8 cellular contexts compared by ENCODE assay signal in the genomic region with DNA sequence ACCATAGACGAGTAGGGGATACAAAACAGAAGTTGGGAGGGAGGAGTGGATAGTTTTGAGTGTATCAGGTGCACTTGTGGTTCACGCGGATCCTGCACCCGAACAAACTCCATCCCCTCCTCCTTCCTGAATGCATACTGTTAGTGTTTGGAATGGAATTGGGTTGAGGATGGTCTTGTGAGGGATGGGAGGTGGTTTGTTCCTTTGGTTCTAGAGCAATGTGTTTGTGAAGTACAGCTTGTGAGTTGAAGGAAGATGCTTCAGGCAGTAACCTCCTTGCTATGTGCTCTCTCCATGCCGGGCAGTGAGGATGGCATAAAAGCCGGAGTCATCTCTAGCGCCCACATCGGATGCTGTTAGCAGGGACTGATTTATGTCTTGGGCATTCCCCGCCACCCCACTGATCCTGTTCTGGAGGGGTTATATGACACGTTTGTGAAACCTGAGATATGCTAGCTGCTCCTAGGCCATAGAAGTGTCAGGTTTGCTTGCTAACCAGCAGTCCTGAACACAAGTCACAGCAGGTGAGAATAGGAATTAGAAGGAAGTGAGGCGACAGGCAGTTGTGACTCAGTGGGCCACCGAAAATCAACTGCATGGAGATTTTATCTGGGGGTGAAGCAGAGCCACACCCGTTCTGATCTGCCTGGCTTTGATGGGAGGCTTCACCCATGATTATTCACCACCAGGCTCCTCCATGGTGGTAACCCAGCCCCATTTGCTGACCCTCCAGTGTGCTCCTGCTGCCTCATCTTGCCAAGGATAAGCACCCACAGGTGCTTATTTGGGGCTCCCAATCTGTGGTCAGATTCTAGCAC. TPM values are rescaled to one million over a fixed set of nuclear protein-coding genes. Genes with fewer than 3 reads are reported as not detected.
DNase-seq lines count a peak whose midpoint lies in the region; ATAC-seq lines count a peak whose summit lies in the region.

No MANE protein-coding gene starts in this region.

- peaks cover 10% of the 10 kb centered on the region for H3K27me3 ChIP-seq in H7 (ENCODE audit: control insufficient read depth, insufficient read depth, low read length)
- H3K27me3 ChIP-seq in iPS DF 6.9 (ENCODE audit: control insufficient read depth, insufficient read depth, low read length), result no peaks in the 10 kb centered on the region

- H3K27ac ChIP-seq in iPS DF 6.9 (ENCODE audit: low read length), result no peak overlapping the region

- peak; percentile 68 for DNase-seq in H7
- peak; percentile 68 for DNase-seq in NCI-H748 (lab: John Stamatoyannopoulos, UW; ENCODE audit: unreplicated experiment)
- DNase-seq in activated naive CD4-positive, alpha-beta T cell treated with Interleukin-2 at 50 U/mL for 16 hours, result peak; percentile 78
- DNase-seq in iPS DF 6.9 (ENCODE audit: low read depth, low spot score), result no peak
- DNase-seq in stimulated activated CD4-positive, alpha-beta T cell treated with anti-CD3 and anti-CD28 coated beads, Interleukin-12 subunit alpha, Interleukin-12 subunit beta, amount 100 ng/mL, for 24 hours (ENCODE audit: low read depth in 2 of 2), result peak; percentile 47 to 68
- DNase-seq in SIG-M5 treated with dmso at 0.1 percent for 504 hours (lab: John Stamatoyannopoulos, UW; ENCODE audit: unreplicated experiment), result no peak
- no peak for DNase-seq in H4 (ENCODE audit: low spot score)

- H3K9me3 ChIP-seq in iPS DF 6.9 (ENCODE audit: control insufficient read depth, insufficient read depth, low read length), result no peaks in the 10 kb centered on the region

- H3K4me3 ChIP-seq in H7 (ENCODE audit: insufficient read depth, low read depth, low read length), result peak overlapping the region; percentile 90
- peak overlapping the region; percentile 90 for H3K4me3 ChIP-seq in iPS DF 6.9 (ENCODE audit: low read length)

- WGBS in iPS DF 6.9 (ENCODE audit: insufficient coverage, insufficient read length), result no CpG with 5 or more reads among the region's 13 CpGs

- no peak for ATAC-seq in HG02885 (IDR thresholded peaks at IDR 0.05; ENCODE audit: poor library complexity, unreplicated experiment)

- peaks cover 4% of the 10 kb centered on the region for H3K4me1 ChIP-seq in iPS DF 6.9 (ENCODE audit: control insufficient read depth, insufficient read depth, low read length)

- H3K36me3 ChIP-seq in H7 (replicated peaks; ENCODE audit: control insufficient read depth, insufficient read depth, low read length) (no peaks in the 10 kb centered on the region; the same call in 1 of the 2 replicates), iPS DF 6.9 (ENCODE audit: control insufficient read depth, insufficient read depth, low read length) (no peaks in the 10 kb centered on the region)

RNA-seq across cellular contexts. Expression of gene BCR, which starts 2.2 kb away (rescaled TPM):
- 84.7 and 89.1 TPM in 2 replicates for total RNA-seq in H7 (2014; rRNA removed; shearing (Covaris generic))
- 8.4 and 10.1 TPM in 2 replicates for total RNA-seq in H4 (2014; rRNA removed; shearing (Covaris generic))

RNA-seq across cellular contexts. Expression of gene RAB36, which starts 37.2 kb away (rescaled TPM):
- 0.81 and 1.7 TPM in 2 replicates for total RNA-seq in H7 (2014; rRNA removed; shearing (Covaris generic))
- 3.0 and 3.7 TPM in 2 replicates for total RNA-seq in H4 (2014; rRNA removed; shearing (Covaris generic))

RNA-seq across cellular contexts. Expression of gene RSPH14, which starts 40.7 kb away (rescaled TPM):
- total RNA-seq in H7 (2014; rRNA removed; shearing (Covaris generic)), result not detected in 2 replicates
- not detected in 2 replicates for total RNA-seq in H4 (2014; rRNA removed; shearing (Covaris generic))

Comparison
In these comparisons a context has a peak if more than half of its experiments do, and no peak if none do; other contexts are left out.
1. DNase-seq: peak in H7 (single experiment), NCI-H748 (single experiment), activated naive CD4-positive, alpha-beta T cell treated with Interleukin-2 at 50 U/mL for 16 hours (single experiment) and stimulated activated CD4-positive, alpha-beta T cell treated with anti-CD3 and anti-CD28 coated beads, Interleukin-12 subunit alpha, Interleukin-12 subunit beta, amount 100 ng/mL, for 24 hours (2 of 2); none in iPS DF 6.9 (single experiment), SIG-M5 treated with dmso at 0.1 percent for 504 hours (single experiment) and H4 (single experiment).